In genomic region chr6:56719310-56719709, GRCh38 we compare ENCODE assay signal across 20 cellular contexts.
A peak's percentile ranks its signal among the peaks of the same experiment; 100 is the strongest.
DNase-seq lines count a peak whose midpoint lies in the region; ATAC-seq and TF ChIP-seq lines count a peak whose summit lies in the region.
"Had no signal": no experiment of that assay in that cellular context is flagged by ENCODE, and none has a peak within 500 bp of the region (broad histone marks: within the 10 kb centered on the region; RNA-seq: fewer than 3 reads in every experiment).

No MANE protein-coding gene starts in this region.

- peaks cover 6% of the 10 kb centered on the region for H3K4me1 ChIP-seq in OCI-LY3 (ENCODE audit: low read length)

- CTCF ChIA-PET in activated naive CD4-positive, alpha-beta T cell treated with anti-CD3 and anti-CD28 coated beads for 36 hours (lab: Charles Lee) = interaction anchor here (1.9 kb wide), 1 partner anchor 9 kb away, joined by 5 read pairs; no protein-coding TSS in a partner anchor

- TF ChIP-seq CTCF in OCI-LY3 (IDR thresholded peaks at IDR 0.05; ENCODE audit: low read depth, low read length) (no peak), neural crest cell (conservative IDR thresholded peaks at IDR 0.05) (no peak)

- H3K4me3 Mint-ChIP-seq in dendritic cell treated with granulocyte-macrophage colony-stimulating factor and Interleukin-4, amounts not matched to agents 40 ng/mL and 50 ng/mL, for 4 days = no peak overlapping the region
- no peak overlapping the region for H3K4me3 Mint-ChIP-seq in neural crest cell
- no peak overlapping the region for H3K4me3 Mint-ChIP-seq in activated naive CD4-positive, alpha-beta T cell treated with anti-CD3 and anti-CD28 coated beads for 36 hours
- H3K4me3 Mint-ChIP-seq: GM23338; naive thymus-derived CD4-positive, alpha-beta T cell; stimulated activated effector memory CD8-positive, alpha-beta T cell treated with anti-CD3 and anti-CD28 coated beads, Interleukin-12 subunit alpha, Interleukin-12 subunit beta, amount 100 ng/mL, for 72 hours had no signal

- ATAC-seq in HG03469 (IDR thresholded peaks at IDR 0.05; ENCODE audit: unreplicated experiment) = no peak
- no peak for ATAC-seq in HG02763 (IDR thresholded peaks at IDR 0.05; ENCODE audit: unreplicated experiment)
- ATAC-seq: gastroesophageal sphincter; GM23338; naive thymus-derived CD4-positive, alpha-beta T cell; stimulated activated effector memory CD8-positive, alpha-beta T cell treated with anti-CD3 and anti-CD28 coated beads, Interleukin-12 subunit alpha, Interleukin-12 subunit beta, amount 100 ng/mL, for 72 hours had no signal

- no peak overlapping the region; the same call in 1 of the 2 replicates for H2AFZ ChIP-seq in OCI-LY3 (ENCODE audit: low read depth, low read length)
- H2AFZ ChIP-seq: GM23338 had no signal

- peaks cover 8% of the 10 kb centered on the region for H3K9me3 Mint-ChIP-seq in dendritic cell treated with granulocyte-macrophage colony-stimulating factor and Interleukin-4, amounts not matched to agents 40 ng/mL and 50 ng/mL, for 4 days
- peaks cover 14% of the 10 kb centered on the region for H3K9me3 Mint-ChIP-seq in neural crest cell
- peaks cover 4% of the 10 kb centered on the region for H3K9me3 Mint-ChIP-seq in activated naive CD4-positive, alpha-beta T cell treated with anti-CD3 and anti-CD28 coated beads for 36 hours

- no peak overlapping the region for H3K9ac ChIP-seq in OCI-LY3 (ENCODE audit: low read length)

- peak overlapping the region; percentile 15 for H3K4me2 ChIP-seq in OCI-LY3 (ENCODE audit: low read length)
- H3K4me2 ChIP-seq: GM23338 had no signal

- intact Hi-C loops in dendritic cell treated with granulocyte-macrophage colony-stimulating factor and Interleukin-4, amounts not matched to agents 40 ng/mL and 50 ng/mL, for 4 days (cut with micrococcal nuclease) = no loop called here
- intact Hi-C loops in activated naive CD4-positive, alpha-beta T cell treated with anti-CD3 and anti-CD28 coated beads for 36 hours (cut with micrococcal nuclease) = loop anchor here (10.0 kb wide), 1 partner anchor 305 kb away; no protein-coding TSS in a partner anchor

- peak; percentile 43 for DNase-seq in HCEC 1CT
- no peak for DNase-seq in neural crest cell (ENCODE audit: low read depth, low spot score)
- no peak for DNase-seq in activated naive CD4-positive, alpha-beta T cell treated with anti-CD3 and anti-CD28 coated beads for 36 hours
- DNase-seq: BE2C; erythroblast; Kasumi-1; naive thymus-derived CD4-positive, alpha-beta T cell; NCI-H1436 treated with DMSO at 0.1 percent for 48 hours; NK-92 treated with Interleukin-12 subunit alpha and Interleukin-12 subunit beta, amount 100 ng/mL, for 24 hours; stimulated activated CD4-positive, alpha-beta T cell treated with anti-CD3 and anti-CD28 coated beads, Interleukin-12 subunit alpha, Interleukin-12 subunit beta, amount 100 ng/mL, for 4 hours; transverse colon had no signal

- H3K27me3 ChIP-seq in OCI-LY3 (ENCODE audit: low read depth, low read length) = no peaks in the 10 kb centered on the region
- H3K27me3 ChIP-seq: BE2C, gastroesophageal sphincter, transverse colon had no signal

- no peaks in the 10 kb centered on the region for H3K9me3 ChIP-seq in OCI-LY3 (ENCODE audit: insufficient read depth, low read length)
- H3K9me3 ChIP-seq: BE2C, gastroesophageal sphincter, transverse colon had no signal

- no peaks in the 10 kb centered on the region for H4K20me1 ChIP-seq in OCI-LY3 (ENCODE audit: insufficient read depth, low read length)

- H3K4me1 Mint-ChIP-seq in dendritic cell treated with granulocyte-macrophage colony-stimulating factor and Interleukin-4, amounts not matched to agents 40 ng/mL and 50 ng/mL, for 4 days (ENCODE audit: low read depth) = peaks cover 5% of the 10 kb centered on the region
- H3K4me1 Mint-ChIP-seq in neural crest cell = peaks cover 21% of the 10 kb centered on the region
- H3K4me1 Mint-ChIP-seq in activated naive CD4-positive, alpha-beta T cell treated with anti-CD3 and anti-CD28 coated beads for 36 hours (ENCODE audit: low read depth) = no peaks in the 10 kb centered on the region
- H3K4me1 Mint-ChIP-seq: stimulated activated effector memory CD8-positive, alpha-beta T cell treated with anti-CD3 and anti-CD28 coated beads, Interleukin-12 subunit alpha, Interleukin-12 subunit beta, amount 100 ng/mL, for 72 hours had no signal

- no peaks in the 10 kb centered on the region for H3K36me3 Mint-ChIP-seq in dendritic cell treated with granulocyte-macrophage colony-stimulating factor and Interleukin-4, amounts not matched to agents 40 ng/mL and 50 ng/mL, for 4 days (ENCODE audit: low read depth)
- H3K36me3 Mint-ChIP-seq in neural crest cell (ENCODE audit: low read depth) = peaks cover 25% of the 10 kb centered on the region
- H3K36me3 Mint-ChIP-seq in activated naive CD4-positive, alpha-beta T cell treated with anti-CD3 and anti-CD28 coated beads for 36 hours (ENCODE audit: low read depth) = no peaks in the 10 kb centered on the region
- H3K36me3 Mint-ChIP-seq: stimulated activated effector memory CD8-positive, alpha-beta T cell treated with anti-CD3 and anti-CD28 coated beads, Interleukin-12 subunit alpha, Interleukin-12 subunit beta, amount 100 ng/mL, for 72 hours had no signal

- no peak overlapping the region for H3K4me3 ChIP-seq in OCI-LY3 (ENCODE audit: low read length)
- H3K4me3 ChIP-seq: coronary artery, gastroesophageal sphincter, GM23338, transverse colon had no signal

- H3K79me2 ChIP-seq in OCI-LY3 (ENCODE audit: low read length) = no peaks in the 10 kb centered on the region

- no peaks in the 10 kb centered on the region for H3K36me3 ChIP-seq in OCI-LY3 (replicated peaks; ENCODE audit: low read depth, low read length)
- H3K36me3 ChIP-seq: BE2C, gastroesophageal sphincter, transverse colon had no signal

- peak overlapping the region; percentile 8; the same call in 1 of the 2 replicates for H3K27ac ChIP-seq in OCI-LY3 (ENCODE audit: low read length)
- H3K27ac ChIP-seq: coronary artery, gastroesophageal sphincter, transverse colon had no signal

- H3K27me3 Mint-ChIP-seq in dendritic cell treated with granulocyte-macrophage colony-stimulating factor and Interleukin-4, amounts not matched to agents 40 ng/mL and 50 ng/mL, for 4 days = no peaks in the 10 kb centered on the region
- H3K27me3 Mint-ChIP-seq in neural crest cell (ENCODE audit: low read depth) = no peaks in the 10 kb centered on the region
- peaks cover 10% of the 10 kb centered on the region for H3K27me3 Mint-ChIP-seq in activated naive CD4-positive, alpha-beta T cell treated with anti-CD3 and anti-CD28 coated beads for 36 hours (ENCODE audit: low read depth)
- H3K27me3 Mint-ChIP-seq: progenitor cell of endocrine pancreas had no signal

- H3K27ac Mint-ChIP-seq in dendritic cell treated with granulocyte-macrophage colony-stimulating factor and Interleukin-4, amounts not matched to agents 40 ng/mL and 50 ng/mL, for 4 days = peak overlapping the region; percentile 58
- peak overlapping the region; percentile 58 for H3K27ac Mint-ChIP-seq in neural crest cell (ENCODE audit: unreplicated experiment)
- H3K27ac Mint-ChIP-seq in activated naive CD4-positive, alpha-beta T cell treated with anti-CD3 and anti-CD28 coated beads for 36 hours = no peak overlapping the region
- H3K27ac Mint-ChIP-seq: GM23338; naive thymus-derived CD4-positive, alpha-beta T cell; progenitor cell of endocrine pancreas; stimulated activated effector memory CD8-positive, alpha-beta T cell treated with anti-CD3 and anti-CD28 coated beads, Interleukin-12 subunit alpha, Interleukin-12 subunit beta, amount 100 ng/mL, for 72 hours had no signal
